In genomic region chr9:16442622-16443021, GRCh38 we compare ENCODE assay signal across 14 cellular contexts.
DNase-seq lines count a peak whose midpoint lies in the region; ATAC-seq, FAIRE-seq and TF ChIP-seq lines count a peak whose summit lies in the region.
"Had no signal": no experiment of that assay in that cellular context is flagged by ENCODE, and none has a peak within 500 bp of the region (broad histone marks: within the 10 kb centered on the region; RNA-seq: fewer than 3 reads in every experiment).

No MANE protein-coding gene starts in this region.

- POLR2A ChIA-PET in A549 (lab: Yijun Ruan, JAX), result interaction anchor here (0.7 to 1.2 kb wide), 2 partner anchors 29 to 103 kb away, joined by 3 to 5 read pairs; no protein-coding TSS in a partner anchor
- POLR2A ChIA-PET in CD8-positive, alpha-beta T cell (lab: Charles Lee), result no interaction called here
- POLR2A ChIA-PET in activated CD4-positive, alpha-beta memory T cell treated with anti-CD3 and anti-CD28 coated beads for 36 hours (lab: Charles Lee), result no interaction called here

- H3K27me3 Mint-ChIP-seq in CD8-positive, alpha-beta T cell (ENCODE audit: low read depth), result peaks cover 2% of the 10 kb centered on the region
- H3K27me3 Mint-ChIP-seq in activated CD4-positive, alpha-beta memory T cell treated with anti-CD3 and anti-CD28 coated beads for 36 hours, result no peaks in the 10 kb centered on the region

- WGBS in A549 (ENCODE audit: missing lambda C conversion rate), result 8% methylated on average over 8 of the region's 8 CpGs

- TF ChIP-seq RAD21 in A549 (conservative IDR thresholded peaks at IDR 0.05 in 1 of 2, IDR thresholded peaks at IDR 0.05 in 1 of 2), result peak in 1 of 2 experiments; percentile 30; a peak in 1 of 5 replicates

- FAIRE-seq in A549 (lab: Jason Lieb, UNC), result no peak

- intact Hi-C loops in CD8-positive, alpha-beta T cell (cut with DNase I, micrococcal nuclease), result no loop called here
- intact Hi-C loops in activated CD4-positive, alpha-beta memory T cell treated with anti-CD3 and anti-CD28 coated beads for 36 hours (cut with micrococcal nuclease), result no loop called here

- H3K27ac ChIP-seq in A549, result peak overlapping the region; percentile 81 to 88
- no peak overlapping the region for H3K27ac ChIP-seq in CD8-positive, alpha-beta T cell (ENCODE audit: low read depth, low read length)
- H3K27ac ChIP-seq: colonic mucosa, HL-60, tibial artery had no signal

- CTCF ChIA-PET in A549 (lab: Yijun Ruan, JAX), result interaction anchor here (0.6 to 2.0 kb wide), 5 partner anchors 12 to 612 kb away, joined by 3 to 7 read pairs (median 3); no protein-coding TSS in a partner anchor
- CTCF ChIA-PET in CD8-positive, alpha-beta T cell (lab: Charles Lee), result no interaction called here
- CTCF ChIA-PET in activated CD4-positive, alpha-beta memory T cell treated with anti-CD3 and anti-CD28 coated beads for 36 hours (lab: Charles Lee), result no interaction called here

- no peak overlapping the region for H3K4me3 Mint-ChIP-seq in CD8-positive, alpha-beta T cell
- H3K4me3 Mint-ChIP-seq in activated CD4-positive, alpha-beta memory T cell treated with anti-CD3 and anti-CD28 coated beads for 36 hours, result no peak overlapping the region

- no peak for TF ChIP-seq POLR2A in A549 (IDR thresholded peaks at IDR 0.05; ENCODE audit: low read length)

- no peaks in the 10 kb centered on the region for H3K36me3 Mint-ChIP-seq in CD8-positive, alpha-beta T cell
- no peaks in the 10 kb centered on the region for H3K36me3 Mint-ChIP-seq in activated CD4-positive, alpha-beta memory T cell treated with anti-CD3 and anti-CD28 coated beads for 36 hours

- H3K27ac Mint-ChIP-seq in CD8-positive, alpha-beta T cell, result no peak overlapping the region
- H3K27ac Mint-ChIP-seq in activated CD4-positive, alpha-beta memory T cell treated with anti-CD3 and anti-CD28 coated beads for 36 hours, result no peak overlapping the region

- H3K4me3 ChIP-seq in A549 (no peak overlapping the region; the same call in 2 of the 3 replicates), choroid plexus epithelial cell (ENCODE audit: low read depth, low read length) (no peak overlapping the region), BE2C (ENCODE audit: low read depth, low read length) (no peak overlapping the region)
- H3K4me3 ChIP-seq in CD8-positive, alpha-beta T cell (ENCODE audit: low read depth, low read length), result no peak overlapping the region
- H3K4me3 ChIP-seq: colonic mucosa, lung, tibial artery had no signal

- peak; percentile 70 to 88; a peak in 4 of 6 replicates for ATAC-seq in A549
- no peak for ATAC-seq in CD8-positive, alpha-beta T cell

- DNase-seq in A549 (ENCODE audit: low read depth in 1 of 2, low spot score in 1 of 2) (peak; percentile 23 to 67), M059J (ENCODE audit: low read depth) (peak; percentile 83), choroid plexus epithelial cell (ENCODE audit: low read depth) (peak; percentile 84), kidney tubule cell (ENCODE audit: low spot score) (peak; percentile 87), mesenteric fat pad (ENCODE audit: low spot score) (no peak), BE2C (no peak)
- DNase-seq in CD8-positive, alpha-beta T cell, result no peak
- no peak for DNase-seq in activated CD4-positive, alpha-beta memory T cell treated with anti-CD3 and anti-CD28 coated beads for 36 hours
- DNase-seq: activated effector memory CD4-positive, alpha-beta T cell treated with Interleukin-2 at 50 U/mL for 16 hours; colonic mucosa; glutamatergic neuron; tibial artery had no signal

- no peaks in the 10 kb centered on the region for H3K36me3 ChIP-seq in CD8-positive, alpha-beta T cell (ENCODE audit: insufficient read depth, low read length)
- H3K36me3 ChIP-seq in BE2C, result no peaks in the 10 kb centered on the region
- H3K36me3 ChIP-seq: colonic mucosa, tibial artery had no signal

- no peaks in the 10 kb centered on the region for H3K9me3 ChIP-seq in A549
- no peaks in the 10 kb centered on the region for H3K9me3 ChIP-seq in CD8-positive, alpha-beta T cell (ENCODE audit: low read length)
- no peaks in the 10 kb centered on the region for H3K9me3 ChIP-seq in BE2C
- H3K9me3 ChIP-seq: colonic mucosa, tibial artery had no signal

- TF ChIP-seq CTCF in A549 (IDR thresholded peaks at IDR 0.05), result no peak
- TF ChIP-seq CTCF in choroid plexus epithelial cell (conservative IDR thresholded peaks at IDR 0.05; ENCODE audit: low read depth, low read length), result no peak
- no peak for TF ChIP-seq CTCF in CD8-positive, alpha-beta T cell (IDR thresholded peaks at IDR 0.05)
- TF ChIP-seq CTCF in BE2C (IDR thresholded peaks at IDR 0.05; ENCODE audit: low read depth, low read length), result no peak

- H3K4me1 Mint-ChIP-seq in CD8-positive, alpha-beta T cell (ENCODE audit: low read depth), result no peaks in the 10 kb centered on the region
- H3K4me1 Mint-ChIP-seq in activated CD4-positive, alpha-beta memory T cell treated with anti-CD3 and anti-CD28 coated beads for 36 hours (ENCODE audit: low read depth), result no peaks in the 10 kb centered on the region

- H3K4me1 ChIP-seq in A549 (peaks cover 50% of the 10 kb centered on the region), BE2C (0 out of 2 replicates have a peak, but pooled peaks cover under 1% of the 10 kb centered on the region)
- no peaks in the 10 kb centered on the region for H3K4me1 ChIP-seq in CD8-positive, alpha-beta T cell (ENCODE audit: insufficient read depth, low read length)
- H3K4me1 ChIP-seq: colonic mucosa, tibial artery had no signal

- no peaks in the 10 kb centered on the region for H3K27me3 ChIP-seq in CD8-positive, alpha-beta T cell (ENCODE audit: insufficient read depth, low read length)
- H3K27me3 ChIP-seq in BE2C, result no peaks in the 10 kb centered on the region
- H3K27me3 ChIP-seq: colonic mucosa, tibial artery had no signal

- H3K4me2 ChIP-seq in A549, result peak overlapping the region; percentile 92

- H3K9me3 Mint-ChIP-seq in CD8-positive, alpha-beta T cell, result no peaks in the 10 kb centered on the region
- H3K9me3 Mint-ChIP-seq in activated CD4-positive, alpha-beta memory T cell treated with anti-CD3 and anti-CD28 coated beads for 36 hours, result peaks cover 3% of the 10 kb centered on the region

- no peak for TF ChIP-seq EP300 in A549 (IDR thresholded peaks at IDR 0.05)

TF ChIP-seq in A549, 52 proteins besides CTCF, POLR2A, EP300 and RAD21:
- no peak for TF ChIP-seq ZSCAN20 (CRISPR knock-in tag; IDR thresholded peaks at IDR 0.05)
- TF ChIP-seq, protein P1, sequence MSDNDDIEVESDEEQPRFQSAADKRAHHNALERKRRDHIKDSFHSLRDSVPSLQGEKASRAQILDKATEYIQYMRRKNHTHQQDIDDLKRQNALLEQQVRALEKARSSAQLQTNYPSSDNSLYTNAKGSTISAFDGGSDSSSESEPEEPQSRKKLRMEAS (IDR thresholded peaks at IDR 0.05), result 0 out of 2 replicates have a peak, but pooled peaks have one; percentile 22
- no peak for TF ChIP-seq PHF8 (IDR thresholded peaks at IDR 0.05; ENCODE audit: borderline replicate concordance, low read depth)
- TF ChIP-seq PBX3 (IDR thresholded peaks at IDR 0.05), result no peak
- no peak for TF ChIP-seq POLR2AphosphoS2 (conservative IDR thresholded peaks at IDR 0.05; ENCODE audit: low read length)
- TF ChIP-seq E2F6 (IDR thresholded peaks at IDR 0.05; ENCODE audit: borderline replicate concordance, low read depth), result no peak
- TF ChIP-seq EHMT2 (IDR thresholded peaks at IDR 0.05; ENCODE audit: low read depth), result no peak
- TF ChIP-seq CEBPB (IDR thresholded peaks at IDR 0.05), result peak; percentile 22 to 52; a peak in 2 of 4 replicates
- no peak for TF ChIP-seq KDM5A (IDR thresholded peaks at IDR 0.05)
- no peak for TF ChIP-seq CBX2 (IDR thresholded peaks at IDR 0.05; ENCODE audit: borderline replicate concordance, low read depth)
- TF ChIP-seq NR3C1 (IDR thresholded peaks at IDR 0.05), result no peak
- no peak for TF ChIP-seq NPAS2 (CRISPR knock-in tag; IDR thresholded peaks at IDR 0.05; ENCODE audit: borderline replicate concordance)
- TF ChIP-seq FOSL2 (IDR thresholded peaks at IDR 0.05), result peak; percentile 66; the same call in 1 of the 2 replicates
- TF ChIP-seq FOSL2 (CRISPR knock-in tag; IDR thresholded peaks at IDR 0.05), result peak; percentile 87
- no peak for TF ChIP-seq MYC (IDR thresholded peaks at IDR 0.05; ENCODE audit: borderline replicate concordance, low read length)
- TF ChIP-seq TP53 (CRISPR knock-in tag; IDR thresholded peaks at IDR 0.05), result no peak
- TF ChIP-seq JUN (IDR thresholded peaks at IDR 0.05), result 0 out of 5 replicates have a peak, but pooled peaks of 1 of the 2 experiments have one; percentile 20
- TF ChIP-seq ZNF302 (CRISPR knock-in tag; IDR thresholded peaks at IDR 0.05), result no peak
- TF ChIP-seq ELK1 (IDR thresholded peaks at IDR 0.05; ENCODE audit: low read depth, low read length), result no peak
- TF ChIP-seq FOSB (CRISPR knock-in tag; IDR thresholded peaks at IDR 0.05), result no peak
TF ChIP-seq in A549: peak in this region for 4.

Comparison
In these comparisons a context has a peak if more than half of its experiments do, and no peak if none do; other contexts are left out.
1. DNase-seq: peak in A549 (2 of 2), M059J (single experiment), choroid plexus epithelial cell (single experiment) and kidney tubule cell (single experiment); none in CD8-positive, alpha-beta T cell (0 of 7), mesenteric fat pad (single experiment), BE2C (single experiment) and activated CD4-positive, alpha-beta memory T cell treated with anti-CD3 and anti-CD28 coated beads for 36 hours (single experiment).